9 cellular contexts compared by ENCODE assay signal in genomic region chr22:31089101-31090100, GRCh38. TPM values are rescaled to one million over a fixed set of nuclear protein-coding genes. Genes with fewer than 3 reads are reported as not detected.
DNase-seq lines count a peak whose midpoint lies in the region; ATAC-seq and TF ChIP-seq lines count a peak whose summit lies in the region.
"Had no signal": no experiment of that assay in that cellular context is flagged by ENCODE, and none has a peak within 500 bp of the region (broad histone marks: within the 10 kb centered on the region; RNA-seq: fewer than 3 reads in every experiment).

No MANE protein-coding gene starts in this region.

- TF ChIP-seq POLR2A in Peyer's patch (IDR thresholded peaks at IDR 0.05), result no peak

- H3K4me1 ChIP-seq in Peyer's patch, result peaks cover 0 to 32% (median 8%) of the 10 kb centered on the region in 4 donors

- DNase-seq in AG04449 (ENCODE audit: low read depth, low spot score) (no peak), GM10266 (ENCODE audit: extremely low spot score) (peak; percentile 84), Peyer's patch (peak; percentile 68 to 84 (median 68)), dermis blood vessel endothelial cell (peak; percentile 66), mesothelial cell of epicardium (ENCODE audit: low spot score in 2 of 2, unreplicated experiment in 2 of 2) (no peak), A172 (ENCODE audit: low spot score) (no peak), putamen (ENCODE audit: low spot score) (no peak)

- peaks cover 2% of the 10 kb centered on the region for H3K4me1 Mint-ChIP-seq in mesothelial cell of epicardium

- H3K27ac ChIP-seq in Peyer's patch, result peak overlapping the region; percentile 30 to 65 (median 62)

- no peaks in the 10 kb centered on the region for H3K9me3 Mint-ChIP-seq in mesothelial cell of epicardium
- H3K9me3 Mint-ChIP-seq: stimulated activated effector memory CD8-positive, alpha-beta T cell treated with anti-CD3 and anti-CD28 coated beads, Interleukin-12 subunit alpha, Interleukin-12 subunit beta, amount 100 ng/mL, for 72 hours had no signal

- TF ChIP-seq CTCF in AG04449 (IDR thresholded peaks at IDR 0.05; ENCODE audit: insufficient read depth, low read length, missing control alignments), result peak; percentile 88
- TF ChIP-seq CTCF in GM10266 (IDR thresholded peaks at IDR 0.05; ENCODE audit: control insufficient read depth, insufficient read depth, low read depth, missing control alignments), result peak; percentile 84
- TF ChIP-seq CTCF in Peyer's patch (IDR thresholded peaks at IDR 0.05), result peak; percentile 73 to 88 (median 79)
- TF ChIP-seq CTCF in mesothelial cell of epicardium (IDR thresholded peaks at IDR 0.05; ENCODE audit: unreplicated experiment), result peak; percentile 47

- H3K4me3 ChIP-seq in AG04449 (ENCODE audit: low read depth, low read length) (no peak overlapping the region), Peyer's patch (peak overlapping the region in 1 of 4 donors; percentile 31)

- no peak overlapping the region for H3K4me3 Mint-ChIP-seq in mesothelial cell of epicardium
- H3K4me3 Mint-ChIP-seq: stimulated activated effector memory CD8-positive, alpha-beta T cell treated with anti-CD3 and anti-CD28 coated beads, Interleukin-12 subunit alpha, Interleukin-12 subunit beta, amount 100 ng/mL, for 72 hours had no signal

- H3K27ac Mint-ChIP-seq in mesothelial cell of epicardium, result no peak overlapping the region
- H3K27ac Mint-ChIP-seq: stimulated activated effector memory CD8-positive, alpha-beta T cell treated with anti-CD3 and anti-CD28 coated beads, Interleukin-12 subunit alpha, Interleukin-12 subunit beta, amount 100 ng/mL, for 72 hours had no signal

- no peaks in the 10 kb centered on the region for H3K27me3 Mint-ChIP-seq in mesothelial cell of epicardium (ENCODE audit: low read depth)

- CTCF ChIA-PET in AG04449 (lab: Yijun Ruan, JAX), result interaction anchor here (1.4 to 17.2 kb wide), 11 partner anchors 9 to 183 kb away, joined by 3 to 157 read pairs (median 10); partner anchors contain the start of gene SELENOM

- no peak for ATAC-seq in GM21529 (IDR thresholded peaks at IDR 0.05; ENCODE audit: unreplicated experiment)
- ATAC-seq: stimulated activated effector memory CD8-positive, alpha-beta T cell treated with anti-CD3 and anti-CD28 coated beads, Interleukin-12 subunit alpha, Interleukin-12 subunit beta, amount 100 ng/mL, for 72 hours had no signal

- H3K9me3 ChIP-seq in Peyer's patch, result no peaks in the 10 kb centered on the region

- peaks cover 0 to 67% (median 0%) of the 10 kb centered on the region in 3 donors for H3K36me3 ChIP-seq in Peyer's patch

- POLR2A ChIA-PET in AG04449 (lab: Yijun Ruan, JAX), result interaction anchor here (1.5 kb wide), 1 partner anchor 8 kb away, joined by 3 read pairs; the partner anchor contains the start of gene SMTN

- H3K36me3 Mint-ChIP-seq in mesothelial cell of epicardium, result peaks cover 2% of the 10 kb centered on the region
- H3K36me3 Mint-ChIP-seq: stimulated activated effector memory CD8-positive, alpha-beta T cell treated with anti-CD3 and anti-CD28 coated beads, Interleukin-12 subunit alpha, Interleukin-12 subunit beta, amount 100 ng/mL, for 72 hours had no signal

- no peaks in the 10 kb centered on the region for H3K27me3 ChIP-seq in Peyer's patch

RNA-seq across cellular contexts. Expression of gene SMTN, which starts 8.3 kb away (rescaled TPM):
- total RNA-seq in Peyer's patch, result 100 to 1,000 TPM in 1 of 4 donors, 10 to 100 TPM in 3; 23.1 to 124 (median 75.9) TPM
- 269 and 319 TPM in 2 replicates for total RNA-seq in dermis blood vessel endothelial cell
- 67.0 to 72.7 TPM (median 72.2 TPM) in 3 replicates for total RNA-seq in mesothelial cell of epicardium
- 55.8 and 61.1 TPM in 2 replicates for total RNA-seq in A172 (2014; rRNA removed; shearing (Covaris generic))

RNA-seq across cellular contexts. Expression of gene SELENOM, which starts 18.0 kb away (rescaled TPM):
- 10 to 100 TPM; 31.4 to 89.1 (median 43.7) TPM for total RNA-seq in Peyer's patch
- 18.7 and 33.7 TPM in 2 replicates for total RNA-seq in dermis blood vessel endothelial cell
- total RNA-seq in mesothelial cell of epicardium, result 38.8 to 40.9 TPM (median 39.7 TPM) in 3 replicates
- 128 and 162 TPM in 2 replicates for total RNA-seq in A172 (2014; rRNA removed; shearing (Covaris generic))

RNA-seq across cellular contexts. Expression of gene INPP5J, which starts 33.4 kb away (rescaled TPM):
- total RNA-seq in Peyer's patch (100 to 1,000 TPM in 3 of 4 donors, 10 to 100 TPM in 1; 18.2 to 203 (median 156) TPM), dermis blood vessel endothelial cell (0.33 TPM in 1 of 2 replicates, not detected in the other), mesothelial cell of epicardium (8.6 to 10.8 TPM (median 9.3 TPM) in 3 replicates)
- 0.33 and 1.3 TPM in 2 replicates for total RNA-seq in A172 (2014; rRNA removed; shearing (Covaris generic))

RNA-seq across cellular contexts. Expression of gene PLA2G3, which starts 50.9 kb away (rescaled TPM):
- not detected for total RNA-seq in Peyer's patch
- total RNA-seq in dermis blood vessel endothelial cell, result not detected in 2 replicates
- total RNA-seq in mesothelial cell of epicardium, result 0.11 to 0.29 TPM (median 0.20 TPM) in 3 replicates
- not detected in 2 replicates for total RNA-seq in A172 (2014; rRNA removed; shearing (Covaris generic))

Comparison
In these comparisons a context has a peak if more than half of its experiments do, and no peak if none do; other contexts are left out.
1. DNase-seq: peak in GM10266 (single experiment), Peyer's patch (3 of 3) and dermis blood vessel endothelial cell (single experiment); none in AG04449 (single experiment), mesothelial cell of epicardium (0 of 2), A172 (single experiment) and putamen (single experiment).
2. Peak in every context shown above with its lines, with median percentiles within 50 percentile points of each other: CTCF ChIP-seq.